1 cellular context compared by ENCODE assay signal in the genomic region with DNA sequence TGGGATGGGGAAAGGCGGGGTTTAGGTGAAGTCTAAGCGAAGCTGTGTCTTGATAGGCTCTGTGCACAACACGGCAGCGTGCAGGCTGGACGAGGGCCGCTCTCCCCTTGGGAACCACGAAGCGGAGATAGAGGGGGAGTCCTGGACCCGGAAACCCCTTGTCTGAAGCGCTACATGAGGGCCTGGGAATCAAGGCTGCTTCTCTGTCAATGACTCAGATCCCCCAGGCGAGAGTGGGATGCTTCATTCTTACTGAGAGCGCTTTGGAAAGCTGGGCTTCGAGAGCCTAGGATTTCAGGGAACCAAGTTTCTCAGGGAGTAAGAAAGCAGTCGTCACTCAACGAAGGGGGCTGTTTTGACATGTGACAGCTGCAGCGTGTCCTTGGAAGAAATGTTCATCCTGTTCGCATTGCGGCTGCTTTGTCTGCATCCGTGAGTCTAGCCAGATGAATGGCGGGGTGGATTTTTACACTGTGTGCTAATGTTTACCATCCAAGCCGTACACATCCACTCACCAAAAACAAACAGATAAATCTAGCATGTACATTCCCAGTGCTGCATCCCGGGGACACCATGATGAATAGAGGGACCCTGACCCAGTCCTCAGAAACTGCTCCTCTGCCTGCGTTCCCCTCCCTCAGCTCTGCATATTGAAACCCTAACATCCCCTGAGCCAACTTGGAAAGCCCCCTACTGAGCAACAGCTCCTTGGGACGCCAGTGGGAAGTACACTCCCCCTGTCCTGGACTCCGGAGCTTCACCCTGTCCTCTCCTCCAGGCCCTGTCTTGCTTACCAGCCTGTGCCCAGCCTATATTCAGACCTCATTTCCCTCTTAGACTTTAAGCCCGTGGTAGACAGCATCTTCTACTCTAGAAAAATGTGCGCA.
TF ChIP-seq lines count a peak whose summit lies in the region.

No MANE protein-coding gene starts in this region.

TF ChIP-seq in IMR-90, 13 proteins besides CTCF, POLR2A, EP300 and RAD21:
- TF ChIP-seq MXI1 (IDR thresholded peaks at IDR 0.05; ENCODE audit: borderline replicate concordance, low read depth, low read length) (no peak), RFX5 (IDR thresholded peaks at IDR 0.05; ENCODE audit: low read depth, low read length) (no peak), MAZ (IDR thresholded peaks at IDR 0.05; ENCODE audit: borderline replicate concordance, low read depth, low read length) (no peak), CEBPB (IDR thresholded peaks at IDR 0.05; ENCODE audit: low read depth, low read length) (0 out of 2 replicates have a peak, but pooled peaks have one; percentile 4), MAFK (IDR thresholded peaks at IDR 0.05; ENCODE audit: low read depth, low read length) (no peak), RCOR1 (IDR thresholded peaks at IDR 0.05; ENCODE audit: insufficient replicate concordance, low read length) (no peak), FOS (IDR thresholded peaks at IDR 0.05; ENCODE audit: low read depth, low read length) (peak; percentile 66), NFE2L2 (IDR thresholded peaks at IDR 0.05; ENCODE audit: low read depth, low read length) (no peak), SMC3 (IDR thresholded peaks at IDR 0.05; ENCODE audit: low read depth, low read length) (no peak), CHD1 (IDR thresholded peaks at IDR 0.05; ENCODE audit: low read depth, low read length) (0 out of 2 replicates have a peak, but pooled peaks have one; percentile 45), BHLHE40 (IDR thresholded peaks at IDR 0.05; ENCODE audit: low read depth, low read length) (no peak)
- TF ChIP-seq, protein P1, sequence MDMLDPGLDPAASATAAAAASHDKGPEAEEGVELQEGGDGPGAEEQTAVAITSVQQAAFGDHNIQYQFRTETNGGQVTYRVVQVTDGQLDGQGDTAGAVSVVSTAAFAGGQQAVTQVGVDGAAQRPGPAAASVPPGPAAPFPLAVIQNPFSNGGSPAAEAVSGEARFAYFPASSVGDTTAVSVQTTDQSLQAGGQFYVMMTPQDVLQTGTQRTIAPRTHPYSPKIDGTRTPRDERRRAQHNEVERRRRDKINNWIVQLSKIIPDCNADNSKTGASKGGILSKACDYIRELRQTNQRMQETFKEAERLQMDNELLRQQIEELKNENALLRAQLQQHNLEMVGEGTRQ (IDR thresholded peaks at IDR 0.05; ENCODE audit: low read depth, low read length), result 0 out of 2 replicates have a peak, but pooled peaks have one; percentile 2
- TF ChIP-seq, protein P2, sequence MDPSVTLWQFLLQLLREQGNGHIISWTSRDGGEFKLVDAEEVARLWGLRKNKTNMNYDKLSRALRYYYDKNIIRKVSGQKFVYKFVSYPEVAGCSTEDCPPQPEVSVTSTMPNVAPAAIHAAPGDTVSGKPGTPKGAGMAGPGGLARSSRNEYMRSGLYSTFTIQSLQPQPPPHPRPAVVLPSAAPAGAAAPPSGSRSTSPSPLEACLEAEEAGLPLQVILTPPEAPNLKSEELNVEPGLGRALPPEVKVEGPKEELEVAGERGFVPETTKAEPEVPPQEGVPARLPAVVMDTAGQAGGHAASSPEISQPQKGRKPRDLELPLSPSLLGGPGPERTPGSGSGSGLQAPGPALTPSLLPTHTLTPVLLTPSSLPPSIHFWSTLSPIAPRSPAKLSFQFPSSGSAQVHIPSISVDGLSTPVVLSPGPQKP (IDR thresholded peaks at IDR 0.05; ENCODE audit: borderline replicate concordance, low read depth, low read length), result no peak
